Comparison of ENCODE assay signal across 2 cellular contexts in genomic region chr2:50687327-50687726, GRCh38.
TF ChIP-seq lines count a peak whose summit lies in the region.

No MANE protein-coding gene starts in this region.

TF ChIP-seq in IMR-90, 13 proteins besides CTCF, POLR2A, EP300 and RAD21:
- TF ChIP-seq USF2 (IDR thresholded peaks at IDR 0.05; ENCODE audit: low read depth, low read length) (no peak), MXI1 (IDR thresholded peaks at IDR 0.05; ENCODE audit: borderline replicate concordance, low read depth, low read length) (no peak), RFX5 (IDR thresholded peaks at IDR 0.05; ENCODE audit: low read depth, low read length) (no peak), CEBPB (IDR thresholded peaks at IDR 0.05; ENCODE audit: low read depth, low read length) (no peak), MAZ (IDR thresholded peaks at IDR 0.05; ENCODE audit: borderline replicate concordance, low read depth, low read length) (no peak), RCOR1 (IDR thresholded peaks at IDR 0.05; ENCODE audit: insufficient replicate concordance, low read length) (no peak), SMC3 (IDR thresholded peaks at IDR 0.05; ENCODE audit: low read depth, low read length) (no peak), NFE2L2 (IDR thresholded peaks at IDR 0.05; ENCODE audit: low read depth, low read length) (no peak), CHD1 (IDR thresholded peaks at IDR 0.05; ENCODE audit: low read depth, low read length) (no peak), MAFK (IDR thresholded peaks at IDR 0.05; ENCODE audit: low read depth, low read length) (no peak)
- TF ChIP-seq, protein P1, sequence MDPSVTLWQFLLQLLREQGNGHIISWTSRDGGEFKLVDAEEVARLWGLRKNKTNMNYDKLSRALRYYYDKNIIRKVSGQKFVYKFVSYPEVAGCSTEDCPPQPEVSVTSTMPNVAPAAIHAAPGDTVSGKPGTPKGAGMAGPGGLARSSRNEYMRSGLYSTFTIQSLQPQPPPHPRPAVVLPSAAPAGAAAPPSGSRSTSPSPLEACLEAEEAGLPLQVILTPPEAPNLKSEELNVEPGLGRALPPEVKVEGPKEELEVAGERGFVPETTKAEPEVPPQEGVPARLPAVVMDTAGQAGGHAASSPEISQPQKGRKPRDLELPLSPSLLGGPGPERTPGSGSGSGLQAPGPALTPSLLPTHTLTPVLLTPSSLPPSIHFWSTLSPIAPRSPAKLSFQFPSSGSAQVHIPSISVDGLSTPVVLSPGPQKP (IDR thresholded peaks at IDR 0.05; ENCODE audit: borderline replicate concordance, low read depth, low read length) = no peak

TF ChIP-seq in H1, 55 proteins besides CTCF, POLR2A, EP300 and RAD21 (continued from another document):
- TF ChIP-seq ZNF274 (IDR thresholded peaks at IDR 0.05; ENCODE audit: borderline replicate concordance, extremely low read depth, low read length) = no peak
- no peak for TF ChIP-seq EGR1 (IDR thresholded peaks at IDR 0.05; ENCODE audit: borderline replicate concordance, low read depth, low read length)
- no peak for TF ChIP-seq CBX5 (IDR thresholded peaks at IDR 0.05; ENCODE audit: low read depth, low read length)
- no peak for TF ChIP-seq RFX5 (IDR thresholded peaks at IDR 0.05; ENCODE audit: borderline replicate concordance, low read depth, low read length)
